27 cellular contexts compared by ENCODE assay signal in the genomic region with DNA sequence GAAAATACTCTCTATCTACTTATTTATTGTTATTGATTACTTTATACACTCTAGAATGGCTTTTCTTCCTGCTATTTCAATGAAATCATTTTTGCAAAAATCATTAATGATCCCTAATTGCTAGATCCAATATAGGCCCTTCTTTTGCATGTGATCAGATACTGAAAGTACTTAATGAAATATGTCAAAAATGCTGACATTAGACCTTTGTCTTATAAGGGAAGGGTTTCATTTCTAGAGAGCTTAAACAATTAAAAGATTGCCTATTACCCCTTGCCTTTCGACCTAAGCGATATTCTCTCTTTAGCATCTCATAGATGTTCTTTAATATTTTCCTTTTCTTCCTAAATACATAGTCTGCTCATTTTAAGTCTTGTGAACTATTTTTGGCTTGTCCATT.
"Had no signal": no experiment of that assay in that cellular context is flagged by ENCODE, and none has a peak within 500 bp of the region (broad histone marks: within the 10 kb centered on the region; RNA-seq: fewer than 3 reads in every experiment).

No MANE protein-coding gene starts in this region.

- DNase-seq: effector CD8-positive, alpha-beta T cell; esophagus squamous epithelium; foreskin melanocyte; head of caudate nucleus; kidney; mesenchymal stem cell; mucosa of descending colon; naive B cell; pancreas; sigmoid colon; stimulated activated CD4-positive, alpha-beta T cell treated with anti-CD3 and anti-CD28 coated beads, Interleukin-2, amount 100 ng/mL, for 24 hours; stimulated activated CD4-positive, alpha-beta T cell treated with anti-CD3 and anti-CD28 coated beads, Interleukin-4, amount 100 ng/mL, for 24 hours; stimulated activated naive CD4-positive, alpha-beta T cell treated with Interleukin-2 at 50 U/mL for 16 hours; upper lobe of left lung had no signal

- H3K4me2 ChIP-seq: hepatocyte had no signal

- H3K4me3 ChIP-seq: esophagus squamous epithelium, hepatocyte, mucosa of descending colon, pancreas, sigmoid colon, thoracic aorta, tibial nerve, upper lobe of left lung had no signal

- H3K9me3 Mint-ChIP-seq: dendritic cell treated with granulocyte-macrophage colony-stimulating factor and Interleukin-4, amounts not matched to agents 40 ng/mL and 50 ng/mL, for 4 days; naive B cell; natural killer cell treated with Interleukin-12 subunit alpha and Interleukin-12 subunit beta and Interleukin-15 and Interleukin-18, amount 100 ng/mL, for 72 hours; neural crest cell; stimulated activated effector memory CD8-positive, alpha-beta T cell treated with anti-CD3 and anti-CD28 coated beads, Interleukin-12 subunit alpha, Interleukin-12 subunit beta, amount 100 ng/mL, for 72 hours had no signal

- H3K27ac ChIP-seq: esophagus squamous epithelium, hepatocyte, neutrophil, pancreas, sigmoid colon, thoracic aorta, tibial nerve, upper lobe of left lung had no signal

- H3K9me3 ChIP-seq: esophagus squamous epithelium, mucosa of descending colon, neutrophil, pancreas, sigmoid colon, thoracic aorta, tibial nerve, upper lobe of left lung had no signal

- H3K4me1 ChIP-seq: esophagus squamous epithelium, pancreas, sigmoid colon, tibial nerve, upper lobe of left lung had no signal

- FAIRE-seq: colon, endothelial cell of umbilical vein, kidney, pancreas, urothelium cell line had no signal

- ATAC-seq: left lobe of liver; mucosa of descending colon; natural killer cell treated with Interleukin-12 subunit alpha and Interleukin-12 subunit beta and Interleukin-15 and Interleukin-18, amount 100 ng/mL, for 72 hours; pancreas; stimulated activated effector memory CD8-positive, alpha-beta T cell treated with anti-CD3 and anti-CD28 coated beads, Interleukin-12 subunit alpha, Interleukin-12 subunit beta, amount 100 ng/mL, for 72 hours had no signal

- H3K27me3 ChIP-seq: esophagus squamous epithelium, hepatocyte, neutrophil, pancreas, sigmoid colon, tibial nerve, upper lobe of left lung had no signal

- H3K4me3 Mint-ChIP-seq: dendritic cell treated with granulocyte-macrophage colony-stimulating factor and Interleukin-4, amounts not matched to agents 40 ng/mL and 50 ng/mL, for 4 days; mesothelial cell of epicardium; naive B cell; natural killer cell treated with Interleukin-12 subunit alpha and Interleukin-12 subunit beta and Interleukin-15 and Interleukin-18, amount 100 ng/mL, for 72 hours; neural crest cell; stimulated activated effector memory CD8-positive, alpha-beta T cell treated with anti-CD3 and anti-CD28 coated beads, Interleukin-12 subunit alpha, Interleukin-12 subunit beta, amount 100 ng/mL, for 72 hours had no signal

- H3K27me3 Mint-ChIP-seq: dendritic cell treated with granulocyte-macrophage colony-stimulating factor and Interleukin-4, amounts not matched to agents 40 ng/mL and 50 ng/mL, for 4 days; naive B cell; natural killer cell treated with Interleukin-12 subunit alpha and Interleukin-12 subunit beta and Interleukin-15 and Interleukin-18, amount 100 ng/mL, for 72 hours had no signal

- H2AFZ ChIP-seq: hepatocyte had no signal

- H3K27ac Mint-ChIP-seq: dendritic cell treated with granulocyte-macrophage colony-stimulating factor and Interleukin-4, amounts not matched to agents 40 ng/mL and 50 ng/mL, for 4 days; natural killer cell treated with Interleukin-12 subunit alpha and Interleukin-12 subunit beta and Interleukin-15 and Interleukin-18, amount 100 ng/mL, for 72 hours; stimulated activated effector memory CD8-positive, alpha-beta T cell treated with anti-CD3 and anti-CD28 coated beads, Interleukin-12 subunit alpha, Interleukin-12 subunit beta, amount 100 ng/mL, for 72 hours had no signal

- H3K4me1 Mint-ChIP-seq: neural crest cell; stimulated activated effector memory CD8-positive, alpha-beta T cell treated with anti-CD3 and anti-CD28 coated beads, Interleukin-12 subunit alpha, Interleukin-12 subunit beta, amount 100 ng/mL, for 72 hours had no signal
